In the genomic region with DNA sequence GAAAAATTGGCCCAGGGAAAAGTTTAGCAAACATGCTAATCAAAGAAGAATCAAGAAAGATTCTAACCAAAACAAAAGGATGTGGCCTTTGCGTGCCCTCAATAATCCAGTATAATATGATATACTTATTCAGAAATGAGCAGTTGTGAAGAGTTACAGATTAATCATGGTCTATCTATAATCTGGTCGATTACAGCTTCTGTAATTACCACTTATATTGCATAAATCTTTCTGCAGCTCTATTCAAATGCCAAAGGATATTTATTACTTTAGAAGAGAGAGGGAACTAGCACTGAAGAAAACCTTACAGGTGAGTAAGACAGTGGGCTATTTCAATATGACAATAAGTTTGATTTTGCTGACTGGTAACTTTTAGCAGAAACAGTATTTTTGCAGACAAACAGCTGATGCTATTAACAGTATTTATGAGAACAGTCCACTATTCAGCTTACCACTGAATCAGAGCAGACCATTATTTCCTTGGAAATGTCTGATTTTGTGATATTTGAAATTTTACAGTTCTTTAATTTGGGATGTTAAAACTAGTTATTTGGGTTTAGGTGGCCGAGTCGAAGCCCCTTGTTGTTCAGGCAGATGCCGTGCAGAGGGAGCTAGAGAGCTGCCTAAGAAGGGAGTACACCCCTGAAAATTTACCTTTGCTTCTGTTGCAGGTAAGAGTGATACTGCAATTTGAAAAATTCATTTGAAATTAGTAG, we compare ENCODE assay signal across 9 cellular contexts.
A peak's percentile ranks its signal among the peaks of the same experiment; 100 is the strongest.
DNase-seq lines count a peak whose midpoint lies in the region; ATAC-seq, FAIRE-seq and TF ChIP-seq lines count a peak whose summit lies in the region.
"Had no signal": no experiment of that assay in that cellular context is flagged by ENCODE, and none has a peak within 500 bp of the region (broad histone marks: within the 10 kb centered on the region; RNA-seq: fewer than 3 reads in every experiment).

No MANE protein-coding gene starts in this region.

- no peaks in the 10 kb centered on the region for H3K9me3 ChIP-seq in Loucy (ENCODE audit: insufficient read depth, low read depth, low read length)
- no peaks in the 10 kb centered on the region for H3K9me3 ChIP-seq in T-helper 17 cell (ENCODE audit: control insufficient read depth, low read length, poor library complexity, severe bottlenecking)

- H3K27me3 ChIP-seq in Loucy (ENCODE audit: insufficient read depth, low read length, poor library complexity, severe bottlenecking) = no peaks in the 10 kb centered on the region

- DNase-seq in T-helper 17 cell (peak; percentile 28 to 49 (median 33)), anterior cingulate cortex (lab: John Stamatoyannopoulos, UW) (peak in 39 of 58 donors; percentile 0 to 57 (median 10)), iPS-NIHi11 (ENCODE audit: low spot score) (peak; percentile 64)
- peak; percentile 56 for DNase-seq in stimulated activated CD4-positive, alpha-beta T cell treated with anti-CD3 and anti-CD28 coated beads, Interleukin-12 subunit alpha, Interleukin-12 subunit beta, amount 100 ng/mL, for 4 hours

- H3K9ac ChIP-seq in Loucy (ENCODE audit: low read depth, low read length, poor library complexity, severe bottlenecking) = no peak overlapping the region

- H3K27me3 Mint-ChIP-seq in T-helper 17 cell = peaks cover 33% of the 10 kb centered on the region

- no peaks in the 10 kb centered on the region for H3K36me3 ChIP-seq in Loucy (ENCODE audit: insufficient read depth, low read length)

- no peak overlapping the region for H3K4me3 ChIP-seq in Loucy (ENCODE audit: low read length, poor library complexity, severe bottlenecking)

- H4K20me1 ChIP-seq in Loucy (ENCODE audit: insufficient read depth, low read length, poor library complexity, severe bottlenecking) = no peaks in the 10 kb centered on the region

- H3K36me3 Mint-ChIP-seq in T-helper 17 cell (ENCODE audit: low read depth) = no peaks in the 10 kb centered on the region

- TF ChIP-seq CTCF in Loucy (conservative IDR thresholded peaks at IDR 0.05; ENCODE audit: low read length) = peak; percentile 99

- no peak overlapping the region for H3K4me3 Mint-ChIP-seq in T-helper 17 cell
- H3K4me3 Mint-ChIP-seq: activated naive CD4-positive, alpha-beta T cell treated with anti-CD3 and anti-CD28 coated beads, Interleukin-2, amount 50 U/mL, for 24 hours had no signal

- peaks cover 4% of the 10 kb centered on the region for H3K4me1 Mint-ChIP-seq in T-helper 17 cell
- H3K4me1 Mint-ChIP-seq: activated naive CD4-positive, alpha-beta T cell treated with anti-CD3 and anti-CD28 coated beads, Interleukin-2, amount 50 U/mL, for 24 hours had no signal

- H3K4me2 ChIP-seq in Loucy (ENCODE audit: low read depth, low read length, poor library complexity, severe bottlenecking) = no peak overlapping the region

- FAIRE-seq in G401.6 (lab: Jason Lieb, UNC) = peak; percentile 82

- ATAC-seq in T-helper 17 cell = peak; percentile 89
- ATAC-seq in GM21390 (IDR thresholded peaks at IDR 0.05; ENCODE audit: unreplicated experiment) = no peak
- ATAC-seq in GM21367 (IDR thresholded peaks at IDR 0.05; ENCODE audit: unreplicated experiment) = no peak

- no peaks in the 10 kb centered on the region for H3F3A ChIP-seq in Loucy (ENCODE audit: low read depth)

- H3K27ac Mint-ChIP-seq in T-helper 17 cell = no peak overlapping the region
- H3K27ac Mint-ChIP-seq: activated naive CD4-positive, alpha-beta T cell treated with anti-CD3 and anti-CD28 coated beads, Interleukin-2, amount 50 U/mL, for 24 hours had no signal

- 0 out of 2 replicates have a peak overlapping the region, but pooled peaks have one; percentile 35 for H2AFZ ChIP-seq in Loucy (ENCODE audit: low read length)

- no peaks in the 10 kb centered on the region for H3K79me2 ChIP-seq in Loucy (ENCODE audit: insufficient read depth, low read length)

- no peaks in the 10 kb centered on the region for H3K4me1 ChIP-seq in Loucy (ENCODE audit: insufficient read depth, low read length, poor library complexity, severe bottlenecking)

- H3K9me2 ChIP-seq in Loucy (replicated peaks; ENCODE audit: low read depth, low read length) = no peaks in the 10 kb centered on the region

Comparison
In these comparisons a context has a peak if more than half of its experiments do, and no peak if none do; other contexts are left out.
1. DNase-seq: peak in every context shown above with its lines; median percentile 64 in iPS-NIHi11; 56 in stimulated activated CD4-positive, alpha-beta T cell treated with anti-CD3 and anti-CD28 coated beads, Interleukin-12 subunit alpha, Interleukin-12 subunit beta, amount 100 ng/mL, for 4 hours; 33 in T-helper 17 cell; 10 in anterior cingulate cortex.